ENCODE assay signal across 25 cellular contexts in the genomic region with DNA sequence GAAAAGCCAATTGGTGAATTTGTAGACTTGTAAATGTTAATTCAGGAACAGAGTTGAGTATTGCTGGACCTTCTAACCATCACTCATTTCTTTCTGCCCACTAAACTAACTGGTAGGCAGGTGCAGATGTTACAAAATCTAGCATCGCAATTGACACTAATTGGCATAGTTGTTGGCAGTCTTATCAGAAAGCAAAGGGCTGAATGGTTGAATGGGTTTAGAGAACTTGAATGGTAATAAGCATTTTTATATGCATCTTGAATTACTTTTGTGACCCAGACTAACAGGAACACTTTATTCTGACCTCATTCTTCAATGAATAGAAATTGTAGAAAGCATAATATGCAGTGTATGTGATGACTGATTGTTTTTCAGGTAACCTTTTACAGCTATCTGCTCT.
DNase-seq lines count a peak whose midpoint lies in the region; ATAC-seq lines count a peak whose summit lies in the region.
"Had no signal": no experiment of that assay in that cellular context is flagged by ENCODE, and none has a peak within 500 bp of the region (broad histone marks: within the 10 kb centered on the region; RNA-seq: fewer than 3 reads in every experiment).

No MANE protein-coding gene starts in this region.

- peaks cover 33% of the 10 kb centered on the region for H3K36me3 Mint-ChIP-seq in activated CD4-positive, alpha-beta memory T cell treated with anti-CD3 and anti-CD28 coated beads, Interleukin-2, amount 10 ng/mL, durations not matched to agents 7 days and 5 days (ENCODE audit: low read depth)
- peaks cover 36 to 41% of the 10 kb centered on the region in 2 donors for H3K36me3 Mint-ChIP-seq in CD4-positive, alpha-beta memory T cell

- H2AFZ ChIP-seq in Karpas-422 (ENCODE audit: low read length), result no peak overlapping the region

- POLR2A ChIA-PET in activated CD4-positive, alpha-beta memory T cell treated with anti-CD3 and anti-CD28 coated beads, Interleukin-2, amount 10 ng/mL, durations not matched to agents 7 days and 5 days (lab: Charles Lee), result no interaction called here
- POLR2A ChIA-PET in CD4-positive, alpha-beta memory T cell (lab: Charles Lee; ENCODE audit: partially characterized antibody), result no interaction called here

- no peak overlapping the region for H3K27ac Mint-ChIP-seq in activated CD4-positive, alpha-beta memory T cell treated with anti-CD3 and anti-CD28 coated beads, Interleukin-2, amount 10 ng/mL, durations not matched to agents 7 days and 5 days
- no peak overlapping the region for H3K27ac Mint-ChIP-seq in CD4-positive, alpha-beta memory T cell
- H3K27ac Mint-ChIP-seq: activated naive CD4-positive, alpha-beta T cell treated with anti-CD3 and anti-CD28 coated beads, Interleukin-2, amount 50 U/mL, for 72 hours; activated T-helper 2 cell treated with anti-CD3 and anti-CD28 coated beads, Interferon-gamma antibody, Interleukin-2, Interleukin-4, amounts not matched to agents 10 μg/mL and 5 μg/mL and 100 μg/mL, durations not matched to agents 14 hours and 24 hours and 36 hours; dendritic cell treated with granulocyte-macrophage colony-stimulating factor and Interleukin-4, amounts not matched to agents 40 ng/mL and 50 ng/mL, for 4 days had no signal

- H3K9me3 ChIP-seq in Karpas-422 (ENCODE audit: low read length), result no peaks in the 10 kb centered on the region
- no peaks in the 10 kb centered on the region for H3K9me3 ChIP-seq in CD4-positive, alpha-beta memory T cell (ENCODE audit: control insufficient read depth in 1 of 2, low read length in 2 of 2)
- H3K9me3 ChIP-seq: A549 had no signal

- H3K4me3 Mint-ChIP-seq in activated CD4-positive, alpha-beta memory T cell treated with anti-CD3 and anti-CD28 coated beads, Interleukin-2, amount 10 ng/mL, durations not matched to agents 7 days and 5 days, result no peak overlapping the region
- no peak overlapping the region for H3K4me3 Mint-ChIP-seq in CD4-positive, alpha-beta memory T cell
- H3K4me3 Mint-ChIP-seq: dendritic cell treated with granulocyte-macrophage colony-stimulating factor and Interleukin-4, amounts not matched to agents 40 ng/mL and 50 ng/mL, for 4 days had no signal

- H3K36me3 ChIP-seq in Karpas-422 (ENCODE audit: insufficient read depth, low read length), result no peaks in the 10 kb centered on the region
- H3K36me3 ChIP-seq in CD4-positive, alpha-beta memory T cell (ENCODE audit: insufficient read depth, low read length), result no peaks in the 10 kb centered on the region

- ATAC-seq in GM19463 (IDR thresholded peaks at IDR 0.05; ENCODE audit: unreplicated experiment), result no peak
- ATAC-seq: A549; activated naive CD4-positive, alpha-beta T cell treated with anti-CD3 and anti-CD28 coated beads, Interleukin-2, amount 50 U/mL, for 72 hours; gastroesophageal sphincter; left lung had no signal

- no peak overlapping the region for H3K9ac ChIP-seq in Karpas-422 (ENCODE audit: low read length)

- intact Hi-C loops in CD4-positive, alpha-beta memory T cell (cut with micrococcal nuclease), result no loop called here

- peaks cover 23% of the 10 kb centered on the region for H3K9me3 Mint-ChIP-seq in activated CD4-positive, alpha-beta memory T cell treated with anti-CD3 and anti-CD28 coated beads, Interleukin-2, amount 10 ng/mL, durations not matched to agents 7 days and 5 days
- peaks cover 5 to 38% (median 28%) of the 10 kb centered on the region in 8 donors for H3K9me3 Mint-ChIP-seq in CD4-positive, alpha-beta memory T cell

- no peaks in the 10 kb centered on the region for H3K27me3 Mint-ChIP-seq in activated CD4-positive, alpha-beta memory T cell treated with anti-CD3 and anti-CD28 coated beads, Interleukin-2, amount 10 ng/mL, durations not matched to agents 7 days and 5 days
- H3K27me3 Mint-ChIP-seq in CD4-positive, alpha-beta memory T cell, result no peaks in the 10 kb centered on the region
- H3K27me3 Mint-ChIP-seq: dendritic cell treated with granulocyte-macrophage colony-stimulating factor and Interleukin-4, amounts not matched to agents 40 ng/mL and 50 ng/mL, for 4 days had no signal

- H3K79me2 ChIP-seq in Karpas-422 (ENCODE audit: low read length), result no peaks in the 10 kb centered on the region

- no peaks in the 10 kb centered on the region for H3K4me1 ChIP-seq in Karpas-422 (ENCODE audit: low read length)
- no peaks in the 10 kb centered on the region for H3K4me1 ChIP-seq in CD4-positive, alpha-beta memory T cell (ENCODE audit: insufficient read depth, low read length)
- H3K4me1 ChIP-seq: gastroesophageal sphincter, left lung had no signal

- H3K9me2 ChIP-seq in Karpas-422 (replicated peaks; ENCODE audit: insufficient read depth, low read length), result no peaks in the 10 kb centered on the region

- H3K27me3 ChIP-seq in Karpas-422 (ENCODE audit: low read length), result no peaks in the 10 kb centered on the region
- no peaks in the 10 kb centered on the region for H3K27me3 ChIP-seq in CD4-positive, alpha-beta memory T cell (ENCODE audit: insufficient read depth, low read length)
- H3K27me3 ChIP-seq: gastroesophageal sphincter, left lung had no signal

- no peak overlapping the region for H3K4me2 ChIP-seq in Karpas-422 (ENCODE audit: low read depth, low read length, poor library complexity, severe bottlenecking)
- H3K4me2 ChIP-seq: A549 had no signal

- peaks cover 23% of the 10 kb centered on the region for H3K4me1 Mint-ChIP-seq in activated CD4-positive, alpha-beta memory T cell treated with anti-CD3 and anti-CD28 coated beads, Interleukin-2, amount 10 ng/mL, durations not matched to agents 7 days and 5 days
- H3K4me1 Mint-ChIP-seq in CD4-positive, alpha-beta memory T cell, result peaks cover 0 to 5% (median 0%) of the 10 kb centered on the region in 4 donors

- H4K20me1 ChIP-seq in Karpas-422 (ENCODE audit: insufficient read depth, low read depth, low read length), result no peaks in the 10 kb centered on the region

- DNase-seq in SHP77 treated with DMSO at 0.1 percent for 48 hours (lab: John Stamatoyannopoulos, UW) (peak; percentile 8), SHP77 (lab: John Stamatoyannopoulos, UW) (no peak), NCI-H1930 (lab: John Stamatoyannopoulos, UW) (peak; percentile 97), NCI-H2196 treated with DMSO at 0.1 percent for 48 hours (lab: John Stamatoyannopoulos, UW; ENCODE audit: unreplicated experiment) (peak; percentile 60), Karpas-422 (no peak)
- DNase-seq in activated CD4-positive, alpha-beta memory T cell treated with anti-CD3 and anti-CD28 coated beads, Interleukin-2, amount 10 ng/mL, durations not matched to agents 7 days and 5 days, result no peak
- no peak for DNase-seq in CD4-positive, alpha-beta memory T cell
- DNase-seq: activated CD4-positive, alpha-beta T cell treated with anti-CD3 and anti-CD28 coated beads, Interleukin-2, amount 50 U/mL, for 48 hours; activated CD4-positive, CD25-positive, alpha-beta regulatory T cell; activated CD8-positive, alpha-beta memory T cell treated with anti-CD3 and anti-CD28 coated beads, Interleukin-2, amount 50 U/mL, for 48 hours; caudate nucleus; HCEC 1CT; hypothalamus; left lung; NCI-H82; Right ventricle myocardium superior; small intestine; stimulated activated CD4-positive, alpha-beta T cell treated with anti-CD3 and anti-CD28 coated beads, Interleukin-2, amount 100 ng/mL, for 24 hours had no signal

- CTCF ChIA-PET in activated CD4-positive, alpha-beta memory T cell treated with anti-CD3 and anti-CD28 coated beads, Interleukin-2, amount 10 ng/mL, durations not matched to agents 7 days and 5 days (lab: Charles Lee), result no interaction called here
- CTCF ChIA-PET in CD4-positive, alpha-beta memory T cell (lab: Charles Lee; ENCODE audit: partially characterized antibody), result no interaction called here

- H3K4me3 ChIP-seq in Karpas-422 (ENCODE audit: low read length), result no peak overlapping the region
- H3K4me3 ChIP-seq in CD4-positive, alpha-beta memory T cell (ENCODE audit: low read length in 2 of 2), result no peak overlapping the region
- H3K4me3 ChIP-seq: A549, gastroesophageal sphincter, left lung had no signal

- no peak overlapping the region for H3K27ac ChIP-seq in Karpas-422 (ENCODE audit: low read length)
- no peak overlapping the region for H3K27ac ChIP-seq in CD4-positive, alpha-beta memory T cell (ENCODE audit: low read depth, low read length)
- H3K27ac ChIP-seq: A549, gastroesophageal sphincter, HL-60, left lung had no signal

Comparison
In these comparisons a context has a peak if more than half of its experiments do, and no peak if none do; other contexts are left out.
1. DNase-seq: peak in SHP77 treated with DMSO at 0.1 percent for 48 hours (single experiment), NCI-H1930 (2 of 2) and NCI-H2196 treated with DMSO at 0.1 percent for 48 hours (single experiment); none in SHP77 (0 of 2), Karpas-422 (single experiment), activated CD4-positive, alpha-beta memory T cell treated with anti-CD3 and anti-CD28 coated beads, Interleukin-2, amount 10 ng/mL, durations not matched to agents 7 days and 5 days (single experiment) and CD4-positive, alpha-beta memory T cell (0 of 5).